Comparison of ENCODE assay signal across 9 cellular contexts in genomic region chr3:46935989-46936620, GRCh38. TPM values are rescaled to one million over a fixed set of nuclear protein-coding genes. Genes with fewer than 3 reads are reported as not detected.
DNase-seq lines count a peak whose midpoint lies in the region; ATAC-seq, FAIRE-seq and TF ChIP-seq lines count a peak whose summit lies in the region.
"Had no signal": no experiment of that assay in that cellular context is flagged by ENCODE, and none has a peak within 500 bp of the region (broad histone marks: within the 10 kb centered on the region; RNA-seq: fewer than 3 reads in every experiment).

No MANE protein-coding gene starts in this region.

- POLR2A ChIA-PET in MCF 10A (lab: Yijun Ruan, JAX) = interaction anchor here (0.7 to 5.3 kb wide), 8 partner anchors 9 to 244 kb away, joined by 3 to 34 read pairs (median 5); partner anchors contain the start of genes CCDC12 and NBEAL2

- H3K4me1 Mint-ChIP-seq in stimulated activated naive CD8-positive, alpha-beta T cell treated with anti-CD3 and anti-CD28 coated beads, Interleukin-15, Interleukin-2, amounts not matched to agents 100 ng/mL and 50 ng/mL, for 24 hours (ENCODE audit: low read depth) = peaks cover 83% of the 10 kb centered on the region
- peaks cover 43% of the 10 kb centered on the region for H3K4me1 Mint-ChIP-seq in MCF 10A (ENCODE audit: insufficient read depth, unreplicated experiment)

- peaks cover 53 to 73% of the 10 kb centered on the region in 2 donors for H3K4me1 ChIP-seq in muscle layer of duodenum (ENCODE audit: control insufficient read depth in 1 of 2, insufficient read depth in 2 of 2, low read length in 2 of 2)
- peaks cover 7 to 14% of the 10 kb centered on the region in 2 donors for H3K4me1 ChIP-seq in aorta (ENCODE audit: control insufficient read depth in 1 of 2, insufficient read depth in 2 of 2, low read length in 2 of 2)

- WGBS in aorta, 2 donors = 62% methylated on average over 8 of the region's 8 CpGs

- CTCF ChIA-PET in MCF 10A (lab: Yijun Ruan, JAX) = interaction anchor here (0.5 to 2.8 kb wide), 17 partner anchors 10 to 433 kb away, joined by 3 to 25 read pairs (median 3); partner anchors contain the start of genes NBEAL2 and SETD2

- no peak overlapping the region for H3K4me3 ChIP-seq in muscle layer of duodenum (ENCODE audit: low read depth in 1 of 2, low read length in 2 of 2)
- H3K4me3 ChIP-seq in aorta (ENCODE audit: low read length in 2 of 2) = no peak overlapping the region

- H3K36me3 ChIP-seq in muscle layer of duodenum (ENCODE audit: control insufficient read depth in 1 of 2, insufficient read depth in 2 of 2, low read length in 2 of 2) (peaks cover 14 to 30% of the 10 kb centered on the region in 2 donors), aorta (ENCODE audit: control insufficient read depth in 1 of 2, insufficient read depth in 2 of 2, low read length in 1 of 2) (no peaks in the 10 kb centered on the region)

- H3K9me3 Mint-ChIP-seq in stimulated activated naive CD8-positive, alpha-beta T cell treated with anti-CD3 and anti-CD28 coated beads, Interleukin-15, Interleukin-2, amounts not matched to agents 100 ng/mL and 50 ng/mL, for 24 hours = no peaks in the 10 kb centered on the region
- no peaks in the 10 kb centered on the region for H3K9me3 Mint-ChIP-seq in MCF 10A (ENCODE audit: unreplicated experiment)

- H3K9me3 ChIP-seq in muscle layer of duodenum (ENCODE audit: control insufficient read depth in 1 of 2, low read length in 2 of 2) = no peaks in the 10 kb centered on the region
- no peaks in the 10 kb centered on the region for H3K9me3 ChIP-seq in aorta (ENCODE audit: control insufficient read depth, low read length)

- ATAC-seq in stimulated activated naive CD8-positive, alpha-beta T cell treated with anti-CD3 and anti-CD28 coated beads, Interleukin-15, Interleukin-2, amounts not matched to agents 100 U/mL and 50 U/mL, for 24 hours = no peak
- ATAC-seq in aorta (ENCODE audit: low FRiP score) (no peak), HG03469 (IDR thresholded peaks at IDR 0.05; ENCODE audit: unreplicated experiment) (no peak)

- H3K4me3 Mint-ChIP-seq in stimulated activated naive CD8-positive, alpha-beta T cell treated with anti-CD3 and anti-CD28 coated beads, Interleukin-15, Interleukin-2, amounts not matched to agents 100 ng/mL and 50 ng/mL, for 24 hours = no peak overlapping the region
- H3K4me3 Mint-ChIP-seq in MCF 10A (ENCODE audit: unreplicated experiment) = no peak overlapping the region

- no peak for TF ChIP-seq CTCF in MCF 10A (IDR thresholded peaks at IDR 0.05; ENCODE audit: unreplicated experiment)

- peaks cover 49% of the 10 kb centered on the region for H3K36me3 Mint-ChIP-seq in stimulated activated naive CD8-positive, alpha-beta T cell treated with anti-CD3 and anti-CD28 coated beads, Interleukin-15, Interleukin-2, amounts not matched to agents 100 ng/mL and 50 ng/mL, for 24 hours (ENCODE audit: low read depth)
- H3K36me3 Mint-ChIP-seq in MCF 10A (ENCODE audit: insufficient read depth, unreplicated experiment) = peaks cover 36% of the 10 kb centered on the region

- peak overlapping the region; percentile 85 for H3K27ac ChIP-seq in muscle layer of duodenum (ENCODE audit: low read length)
- peak overlapping the region; percentile 44 to 84 for H3K27ac ChIP-seq in aorta (ENCODE audit: low read depth in 1 of 2, low read length in 2 of 2)

- peak overlapping the region; percentile 52 for H3K27ac Mint-ChIP-seq in stimulated activated naive CD8-positive, alpha-beta T cell treated with anti-CD3 and anti-CD28 coated beads, Interleukin-15, Interleukin-2, amounts not matched to agents 100 ng/mL and 50 ng/mL, for 24 hours
- peak overlapping the region; percentile 79 for H3K27ac Mint-ChIP-seq in MCF 10A (ENCODE audit: low read depth, unreplicated experiment)

- no TSS peak for BruUV-seq in MCF 10A (replicated peaks; lab: Mats Ljungman, UMichigan)

- DNase-seq in stimulated activated naive CD8-positive, alpha-beta T cell treated with anti-CD3 and anti-CD28 coated beads, Interleukin-15, Interleukin-2, amounts not matched to agents 100 U/mL and 50 U/mL, for 24 hours = no peak
- DNase-seq in MCF 10A (ENCODE audit: unreplicated experiment) (no peak), aorta (peak in 1 of 2 donors; percentile 43), GM19239 (ENCODE audit: insufficient read length, low spot score) (no peak), NCI-H446 treated with DMSO at 0.1 percent for 48 hours (lab: John Stamatoyannopoulos, UW) (no peak)
- DNase-seq: NCI-H510A had no signal

- H3K27me3 ChIP-seq in muscle layer of duodenum (ENCODE audit: low read depth, low read length) = no peaks in the 10 kb centered on the region
- H3K27me3 ChIP-seq in aorta (ENCODE audit: control insufficient read depth in 1 of 2, insufficient read depth in 2 of 2, low read length in 1 of 2) = no peaks in the 10 kb centered on the region

- no peak for FAIRE-seq in GM19239 (lab: Jason Lieb, UNC)

- H3K27me3 Mint-ChIP-seq in stimulated activated naive CD8-positive, alpha-beta T cell treated with anti-CD3 and anti-CD28 coated beads, Interleukin-15, Interleukin-2, amounts not matched to agents 100 ng/mL and 50 ng/mL, for 24 hours = no peaks in the 10 kb centered on the region
- H3K27me3 Mint-ChIP-seq in MCF 10A (ENCODE audit: insufficient read depth, unreplicated experiment) = no peaks in the 10 kb centered on the region

- intact Hi-C loops in MCF 10A (cut with micrococcal nuclease) (loop anchor here (1.0 kb wide), 1 partner anchor 40 kb away; the partner anchor contains the start of gene CCDC12), aorta (cut with DNase I) (loop anchor here (1.0 to 10.0 kb wide), 3 partner anchors 40 to 229 kb away; partner anchors contain the start of genes CCDC12 (in 2 of the 2) and SETD2 (in 1 of the 2))

RNA-seq across cellular contexts. Expression of gene CCDC12, which starts 40.4 kb away (rescaled TPM):
- total RNA-seq in MCF 10A (2022) (43.9 and 45.9 TPM in 2 replicates), aorta (10 to 100 TPM; 30.5 to 35.9 TPM)
- 10 to 100 TPM; 43.5 to 46.5 TPM for polyA plus RNA-seq in aorta

RNA-seq across cellular contexts. Expression of gene NBEAL2, which starts 43.4 kb away (rescaled TPM):
- 14.2 and 20.2 TPM in 2 replicates for total RNA-seq in MCF 10A (2022)
- 10 to 100 TPM; 26.2 to 45.8 TPM for total RNA-seq in aorta
- polyA plus RNA-seq in aorta = 10 to 100 TPM in 1 of 2 donors, 1 to 10 TPM in 1; 6.3 to 55.8 TPM

RNA-seq across cellular contexts. Expression of gene PTH1R, which starts 58.6 kb away (rescaled TPM):
- not detected in 2 replicates for total RNA-seq in MCF 10A (2022)
- 1 to 10 TPM; 6.6 to 6.7 TPM for total RNA-seq in aorta
- polyA plus RNA-seq in aorta = 10 to 100 TPM in 1 of 2 donors, 1 to 10 TPM in 1; 8.4 to 38.6 TPM
